ENCODE assay signal across 20 cellular contexts in genomic region chr11:84675631-84676030, GRCh38.
"Had no signal": no experiment of that assay in that cellular context is flagged by ENCODE, and none has a peak within 500 bp of the region (broad histone marks: within the 10 kb centered on the region; RNA-seq: fewer than 3 reads in every experiment).

No MANE protein-coding gene starts in this region.

- DNase-seq: IMR-90, Karpas-422, KG1, MG63, NCI-H1105, NCI-H1436 treated with DMSO at 0.1 percent for 48 hours, NCI-H1694, NCI-H187 treated with DMSO at 0.1 percent for 48 hours, NCI-H2029 treated with DMSO at 0.1 percent for 48 hours, NCI-H2171 treated with DMSO at 0.1 percent for 48 hours, NCI-H446, NCI-H510A, NCI-H524 treated with DMSO at 0.1 percent for 48 hours, NCI-H82, SHP77, SK-N-SH, SW 1271, T-cell had no signal

- H3K27me3 ChIP-seq: MG63 had no signal

- ATAC-seq: HepG2, T-cell had no signal

- H3K36me3 ChIP-seq: MG63 had no signal

- H3K9me3 ChIP-seq: MG63, SK-N-SH had no signal

- FAIRE-seq: HepG2 had no signal

- H3K4me3 ChIP-seq: MG63 had no signal

- H3K27ac ChIP-seq: RWPE1 had no signal
